Comparison of ENCODE assay signal across 8 cellular contexts in the genomic region with DNA sequence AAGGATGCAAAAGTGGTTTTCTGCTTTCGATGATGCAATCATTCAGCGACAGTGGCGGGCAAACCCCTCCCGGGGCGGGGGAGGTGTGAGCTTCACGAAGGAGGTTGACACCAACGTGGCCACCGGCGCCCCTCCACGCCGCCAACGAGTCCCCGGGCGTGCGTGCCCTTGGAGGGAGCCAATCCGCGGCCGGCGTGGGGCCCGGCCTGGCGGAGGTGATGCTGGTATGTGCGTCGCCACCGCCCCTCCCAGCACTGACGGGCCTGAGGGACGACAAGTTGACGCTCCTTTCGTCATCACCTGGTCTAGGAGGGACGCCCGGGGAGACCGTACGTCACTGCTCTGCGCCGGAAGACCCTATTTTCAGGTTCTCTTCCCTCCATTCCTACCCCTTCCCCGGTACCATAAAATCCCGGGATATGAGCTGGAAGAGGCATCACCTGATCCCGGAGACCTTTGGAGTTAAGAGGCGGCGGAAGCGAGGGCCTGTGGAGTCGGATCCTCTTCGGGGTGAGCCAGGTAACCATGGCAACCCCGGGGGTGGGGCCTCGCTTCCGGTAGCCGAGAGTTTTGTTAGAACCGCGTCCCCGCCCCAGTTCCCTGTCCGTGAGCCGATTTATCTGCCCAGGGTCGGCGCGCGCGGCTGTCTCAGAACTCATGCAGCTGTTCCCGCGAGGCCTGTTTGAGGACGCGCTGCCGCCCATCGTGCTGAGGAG. TPM values are rescaled to one million over a fixed set of nuclear protein-coding genes. Genes with fewer than 3 reads are reported as not detected.
DNase-seq lines count a peak whose midpoint lies in the region; ATAC-seq and TF ChIP-seq lines count a peak whose summit lies in the region.

TSS of gene DXO (minus strand) at position 146 of the 716 bp plus-strand sequence. CDS start 463 bp downstream, outside the sequence.

- H3K4me3 Mint-ChIP-seq in type B pancreatic cell: peak within 1 kb of the TSS; percentile 98

- peak; percentile 92 for ATAC-seq in HG02798 (IDR thresholded peaks at IDR 0.05; ENCODE audit: poor library complexity, unreplicated experiment)

- TF ChIP-seq CTCF in GM12875 (IDR thresholded peaks at IDR 0.05; ENCODE audit: borderline replicate concordance, insufficient read depth, low read depth, low read length): no peak
- TF ChIP-seq CTCF in type B pancreatic cell (conservative IDR thresholded peaks at IDR 0.05): no peak

- no peaks in the 10 kb centered on the region for H3K27me3 Mint-ChIP-seq in type B pancreatic cell

- peak within 1 kb of the TSS; percentile 100 for H3K27ac Mint-ChIP-seq in type B pancreatic cell

- H3K9me3 Mint-ChIP-seq in type B pancreatic cell: no peaks in the 10 kb centered on the region

- intact Hi-C loops in cardiac septum (cut with DNase I): loop anchor here (1.0 kb wide), 1 partner anchor 13 kb away; the partner anchor contains the start of gene SKIC2

- peaks cover 18% of the 10 kb centered on the region for H3K36me3 Mint-ChIP-seq in type B pancreatic cell

- 0 to 1% (median 0%) methylated on average over 61 to 62 of the region's 62 CpGs for WGBS in adipose tissue, 3 donors

- DNase-seq in NCI-H1436 (lab: John Stamatoyannopoulos, UW) (peak; percentile 98), T follicular helper cell (ENCODE audit: low read depth) (peak; percentile 98), cardiac septum (ENCODE audit: low spot score) (peak; percentile 97), pons (ENCODE audit: low spot score) (peak; percentile 96), type B pancreatic cell (ENCODE audit: extremely low spot score, unreplicated experiment) (peak; percentile 94)

- peak within 1 kb of the TSS; percentile 85 for H3K27ac ChIP-seq in adipose tissue (ENCODE audit: low read depth, low read length)

- peak within 1 kb of the TSS; percentile 55 for H3K4me3 ChIP-seq in GM12875 (ENCODE audit: low read depth, low read length)

- peaks cover 16% of the 10 kb centered on the region for H3K4me1 Mint-ChIP-seq in type B pancreatic cell (ENCODE audit: unreplicated experiment)

RNA-seq across cellular contexts. Expression of gene DXO, which starts in this region (rescaled TPM):
- polyA plus RNA-seq in adipose tissue: 10 to 100 TPM; 10.4 to 20.8 (median 15.8) TPM
- total RNA-seq in cardiac septum (14.0 TPM), type B pancreatic cell (ENCODE audit: low replicate concordance) (24.2 and 28.9 TPM in 2 replicates)

Comparison
In these comparisons a context has a peak if more than half of its experiments do, and no peak if none do; other contexts are left out.
1. Peak in every context shown above with its lines: DNase-seq, ATAC-seq, H3K4me3 ChIP-seq and H3K27ac ChIP-seq.